ENCODE assay signal across 10 cellular contexts in the genomic region with DNA sequence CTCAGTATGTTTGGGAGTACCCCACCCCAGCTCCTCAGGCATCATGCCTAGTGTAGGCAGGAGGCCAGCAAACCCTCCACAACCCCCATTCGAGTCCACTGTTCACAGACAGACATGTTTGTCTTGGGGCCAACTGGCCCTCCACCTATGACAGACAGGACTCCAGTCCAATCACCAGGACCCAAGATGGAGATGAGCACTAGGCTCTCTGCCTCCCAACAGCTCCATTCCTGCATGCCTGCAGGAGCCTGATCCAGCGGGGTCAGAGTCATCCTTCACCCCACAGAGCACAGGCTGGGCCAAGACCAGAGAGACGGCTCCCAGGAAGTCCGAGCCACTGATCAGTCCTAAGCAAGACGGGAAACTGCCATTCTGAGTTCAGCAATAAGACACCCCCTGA. TPM values are rescaled to one million over a fixed set of nuclear protein-coding genes. Genes with fewer than 3 reads are reported as not detected.
DNase-seq lines count a peak whose midpoint lies in the region; ATAC-seq and TF ChIP-seq lines count a peak whose summit lies in the region.
"Had no signal": no experiment of that assay in that cellular context is flagged by ENCODE, and none has a peak within 500 bp of the region (broad histone marks: within the 10 kb centered on the region; RNA-seq: fewer than 3 reads in every experiment).

No MANE protein-coding gene starts in this region.

- TF ChIP-seq EP300 in esophagus muscularis mucosa (IDR thresholded peaks at IDR 0.05) = no peak

- H3K27ac Mint-ChIP-seq in neural progenitor cell = peak overlapping the region; percentile 60
- H3K27ac Mint-ChIP-seq in activated T-cell treated with anti-CD3 and anti-CD28 coated beads, Interleukin-2, amount 50 U/mL, for 72 hours = no peak overlapping the region
- no peak overlapping the region for H3K27ac Mint-ChIP-seq in activated naive CD8-positive, alpha-beta T cell treated with anti-CD3 and anti-CD28 coated beads, Interleukin-2, amount 50 U/mL, for 24 hours
- H3K27ac Mint-ChIP-seq: activated naive CD4-positive, alpha-beta T cell treated with anti-CD3 and anti-CD28 coated beads for 36 hours had no signal

- H3K79me2 ChIP-seq in neural progenitor cell (ENCODE audit: low read depth) = no peaks in the 10 kb centered on the region

- H3K4me2 ChIP-seq in neural progenitor cell = no peak overlapping the region

- peak overlapping the region; percentile 90 to 97 (median 93) for H3K27ac ChIP-seq in esophagus muscularis mucosa (replicated peaks in 1 of 4)
- H3K27ac ChIP-seq in neural progenitor cell = no peak overlapping the region

- no peak overlapping the region for H2AFZ ChIP-seq in neural progenitor cell (replicated peaks)

- H3K4me3 Mint-ChIP-seq in neural progenitor cell = no peak overlapping the region
- no peak overlapping the region for H3K4me3 Mint-ChIP-seq in activated T-cell treated with anti-CD3 and anti-CD28 coated beads, Interleukin-2, amount 50 U/mL, for 72 hours
- no peak overlapping the region for H3K4me3 Mint-ChIP-seq in activated naive CD8-positive, alpha-beta T cell treated with anti-CD3 and anti-CD28 coated beads, Interleukin-2, amount 50 U/mL, for 24 hours
- H3K4me3 Mint-ChIP-seq: activated naive CD4-positive, alpha-beta T cell treated with anti-CD3 and anti-CD28 coated beads for 36 hours had no signal

- H3K9ac ChIP-seq in neural progenitor cell = no peak overlapping the region

- H3K4me1 Mint-ChIP-seq in neural progenitor cell = peaks cover 72% of the 10 kb centered on the region
- peaks cover 6% of the 10 kb centered on the region for H3K4me1 Mint-ChIP-seq in activated T-cell treated with anti-CD3 and anti-CD28 coated beads, Interleukin-2, amount 50 U/mL, for 72 hours (ENCODE audit: low read depth)
- H3K4me1 Mint-ChIP-seq in activated naive CD8-positive, alpha-beta T cell treated with anti-CD3 and anti-CD28 coated beads, Interleukin-2, amount 50 U/mL, for 24 hours = peaks cover 7% of the 10 kb centered on the region

- H3F3A ChIP-seq in neural progenitor cell (ENCODE audit: low read depth) = peaks cover 30% of the 10 kb centered on the region

- H3K36me3 ChIP-seq in esophagus muscularis mucosa (peaks cover 4 to 25% (median 19%) of the 10 kb centered on the region in 4 donors), neural progenitor cell (no peaks in the 10 kb centered on the region)

- intact Hi-C loops in esophagus muscularis mucosa (cut with DNase I) = no loop called here

- no peaks in the 10 kb centered on the region for H3K9me3 Mint-ChIP-seq in neural progenitor cell
- no peaks in the 10 kb centered on the region for H3K9me3 Mint-ChIP-seq in activated T-cell treated with anti-CD3 and anti-CD28 coated beads, Interleukin-2, amount 50 U/mL, for 72 hours
- H3K9me3 Mint-ChIP-seq in activated naive CD8-positive, alpha-beta T cell treated with anti-CD3 and anti-CD28 coated beads, Interleukin-2, amount 50 U/mL, for 24 hours = no peaks in the 10 kb centered on the region
- H3K9me3 Mint-ChIP-seq: activated naive CD4-positive, alpha-beta T cell treated with anti-CD3 and anti-CD28 coated beads for 36 hours had no signal

- H3K4me1 ChIP-seq in esophagus muscularis mucosa (peaks cover 67 to 90% (median 89%) of the 10 kb centered on the region in 4 donors), neural progenitor cell (peaks cover 53% of the 10 kb centered on the region)

- H3K4me3 ChIP-seq in esophagus muscularis mucosa = no peak overlapping the region
- H3K4me3 ChIP-seq in neural progenitor cell = no peak overlapping the region

- H3K36me3 Mint-ChIP-seq in neural progenitor cell = peaks cover 33% of the 10 kb centered on the region
- H3K36me3 Mint-ChIP-seq in activated T-cell treated with anti-CD3 and anti-CD28 coated beads, Interleukin-2, amount 50 U/mL, for 72 hours (ENCODE audit: insufficient read depth in 2 of 2) = no peaks in the 10 kb centered on the region
- H3K36me3 Mint-ChIP-seq in activated naive CD8-positive, alpha-beta T cell treated with anti-CD3 and anti-CD28 coated beads, Interleukin-2, amount 50 U/mL, for 24 hours (ENCODE audit: low read depth) = no peaks in the 10 kb centered on the region

- WGBS in esophagus muscularis mucosa = 32% methylated on average over 5 of the region's 5 CpGs

- H3K9me3 ChIP-seq in esophagus muscularis mucosa = no peaks in the 10 kb centered on the region
- no peaks in the 10 kb centered on the region for H3K9me3 ChIP-seq in neural progenitor cell (ENCODE audit: low read depth)

- no peak for TF ChIP-seq POLR2A in esophagus muscularis mucosa (IDR thresholded peaks at IDR 0.05; ENCODE audit: low read depth)

- TF ChIP-seq CTCF in esophagus muscularis mucosa (IDR thresholded peaks at IDR 0.05) = no peak
- TF ChIP-seq CTCF in neural progenitor cell (IDR thresholded peaks at IDR 0.05) = no peak

- peak; percentile 29 for DNase-seq in A172 (ENCODE audit: low spot score)
- DNase-seq in M059J (ENCODE audit: low read depth) = peak; percentile 48
- DNase-seq in esophagus muscularis mucosa (ENCODE audit: extremely low spot score) = no peak
- DNase-seq in neural progenitor cell (ENCODE audit: low spot score) = no peak
- no peak for DNase-seq in activated T-cell treated with anti-CD3 and anti-CD28 coated beads, Interleukin-2, amount 50 U/mL, for 72 hours
- DNase-seq in activated naive CD8-positive, alpha-beta T cell treated with anti-CD3 and anti-CD28 coated beads, Interleukin-2, amount 50 U/mL, for 24 hours = no peak
- DNase-seq in mucosa of gallbladder (ENCODE audit: low spot score) = no peak
- DNase-seq: activated CD4-positive, alpha-beta T cell treated with anti-CD3 and anti-CD28 coated beads for 1 hour; activated naive CD4-positive, alpha-beta T cell treated with anti-CD3 and anti-CD28 coated beads for 36 hours had no signal

- no peaks in the 10 kb centered on the region for H4K20me1 ChIP-seq in neural progenitor cell (ENCODE audit: low read depth)

- peaks cover 6% of the 10 kb centered on the region for H3K27me3 Mint-ChIP-seq in neural progenitor cell (ENCODE audit: insufficient read depth, low read depth)
- peaks cover 8% of the 10 kb centered on the region for H3K27me3 Mint-ChIP-seq in activated T-cell treated with anti-CD3 and anti-CD28 coated beads, Interleukin-2, amount 50 U/mL, for 72 hours (ENCODE audit: low read depth)
- H3K27me3 Mint-ChIP-seq in activated naive CD8-positive, alpha-beta T cell treated with anti-CD3 and anti-CD28 coated beads, Interleukin-2, amount 50 U/mL, for 24 hours = peaks cover under 1% of the 10 kb centered on the region

- no peaks in the 10 kb centered on the region for H3K27me3 ChIP-seq in esophagus muscularis mucosa
- no peaks in the 10 kb centered on the region for H3K27me3 ChIP-seq in neural progenitor cell

- ATAC-seq in activated T-cell treated with anti-CD3 and anti-CD28 coated beads, Interleukin-2, amount 50 U/mL, for 72 hours (replicated peaks in 1 of 2) = no peak
- ATAC-seq in activated naive CD8-positive, alpha-beta T cell treated with anti-CD3 and anti-CD28 coated beads, Interleukin-2, amount 50 U/mL, for 24 hours = no peak
- no peak for ATAC-seq in GM21576 (IDR thresholded peaks at IDR 0.05; ENCODE audit: unreplicated experiment)

RNA-seq across cellular contexts. Expression of gene RPL27A, which starts 39.6 kb away (rescaled TPM):
- 724 and 1,393 TPM in 2 replicates for total RNA-seq in A172 (2014; rRNA removed; shearing (Covaris generic))
- 728 and 753 TPM in 2 replicates for total RNA-seq in M059J (2014; rRNA removed; shearing (Covaris generic))
- total RNA-seq in esophagus muscularis mucosa = 1,000 to 10,000 TPM in 1 of 4 donors, 100 to 1,000 TPM in 3; 665 to 1,629 (median 791) TPM
- 1,116 and 1,250 TPM in 2 replicates for total RNA-seq in neural progenitor cell (ENCODE audit: low replicate concordance)
- 1,000 to 10,000 TPM; 1,081 to 1,146 TPM for total RNA-seq in activated T-cell treated with anti-CD3 and anti-CD28 coated beads, Interleukin-2, amount 50 U/mL, for 72 hours
- total RNA-seq in mucosa of gallbladder = 513 TPM

RNA-seq across cellular contexts. Expression of gene TRIM66, which starts 39.7 kb away (rescaled TPM):
- 1.4 and 1.8 TPM in 2 replicates for total RNA-seq in A172 (2014; rRNA removed; shearing (Covaris generic))
- 2.2 and 4.1 TPM in 2 replicates for total RNA-seq in M059J (2014; rRNA removed; shearing (Covaris generic))
- 1 to 10 TPM; 2.2 to 5.4 (median 3.1) TPM for total RNA-seq in esophagus muscularis mucosa
- 0.95 and 3.6 TPM in 2 replicates for total RNA-seq in neural progenitor cell (ENCODE audit: low replicate concordance)
- total RNA-seq in activated T-cell treated with anti-CD3 and anti-CD28 coated beads, Interleukin-2, amount 50 U/mL, for 72 hours = 10 to 100 TPM; 26.4 to 30.2 TPM
- total RNA-seq in mucosa of gallbladder = 7.1 TPM

Comparison
In these comparisons a context has a peak if more than half of its experiments do, and no peak if none do; other contexts are left out.
1. DNase-seq: peak in A172 (single experiment) and M059J (single experiment); none in esophagus muscularis mucosa (single experiment), neural progenitor cell (single experiment), activated T-cell treated with anti-CD3 and anti-CD28 coated beads, Interleukin-2, amount 50 U/mL, for 72 hours (0 of 2), activated naive CD8-positive, alpha-beta T cell treated with anti-CD3 and anti-CD28 coated beads, Interleukin-2, amount 50 U/mL, for 24 hours (single experiment) and mucosa of gallbladder (single experiment).